25 cellular contexts compared by ENCODE assay signal in the genomic region with DNA sequence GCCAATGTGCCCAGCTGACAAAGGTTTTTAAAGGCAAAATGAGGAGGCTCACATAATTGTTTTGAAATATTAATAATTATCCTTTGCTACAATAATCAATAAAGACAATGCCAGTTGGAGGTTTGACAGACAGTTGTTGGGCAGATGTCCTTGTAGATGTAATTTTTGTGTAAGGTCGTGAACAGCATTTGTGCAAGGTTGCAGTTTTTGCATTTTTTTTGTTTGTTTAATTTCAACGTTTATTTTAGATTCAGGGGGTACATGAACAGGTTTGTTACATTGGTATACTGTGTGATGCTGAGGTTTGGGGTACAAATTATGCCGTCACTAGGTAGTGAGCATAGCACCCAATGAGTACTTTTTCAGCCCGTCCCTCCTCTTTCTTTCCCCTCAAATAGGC. TPM values are rescaled to one million over a fixed set of nuclear protein-coding genes. Genes with fewer than 3 reads are reported as not detected.
DNase-seq lines count a peak whose midpoint lies in the region; ATAC-seq, FAIRE-seq and TF ChIP-seq lines count a peak whose summit lies in the region.
"Had no signal": no experiment of that assay in that cellular context is flagged by ENCODE, and none has a peak within 500 bp of the region (broad histone marks: within the 10 kb centered on the region; RNA-seq: fewer than 3 reads in every experiment).

No MANE protein-coding gene starts in this region.

- H4K20me1 ChIP-seq in HepG2 (ENCODE audit: insufficient read depth, low read length) = no peaks in the 10 kb centered on the region
- no peaks in the 10 kb centered on the region for H4K20me1 ChIP-seq in K562 (replicated peaks; ENCODE audit: control insufficient read depth, insufficient read depth, low read length)
- no peaks in the 10 kb centered on the region for H4K20me1 ChIP-seq in Karpas-422 (ENCODE audit: insufficient read depth, low read depth, low read length)

- H3K4me1 ChIP-seq in HepG2 (ENCODE audit: insufficient read depth, low read length) (peaks cover 23% of the 10 kb centered on the region), right lobe of liver (peaks cover 0 to 7% (median 0%) of the 10 kb centered on the region in 4 donors), K562 (replicated peaks in 1 of 2; ENCODE audit: control insufficient read depth in 2 of 2, insufficient read depth in 2 of 2, low read length in 2 of 2) (peaks cover 7 to 11% of the 10 kb centered on the region in 2 experiments), Karpas-422 (ENCODE audit: low read length) (peaks cover 16% of the 10 kb centered on the region)
- H3K4me1 ChIP-seq: BE2C had no signal

- H3K9me1 ChIP-seq in K562 (ENCODE audit: control insufficient read depth, insufficient read depth, low read length) = no peaks in the 10 kb centered on the region

- H3K9me3 ChIP-seq in HepG2 (ENCODE audit: low read length) (no peaks in the 10 kb centered on the region), right lobe of liver (no peaks in the 10 kb centered on the region), K562 (replicated peaks; ENCODE audit: control insufficient read depth, insufficient read depth, low read depth, low read length) (no peaks in the 10 kb centered on the region), Karpas-422 (ENCODE audit: low read length) (no peaks in the 10 kb centered on the region)
- H3K9me3 ChIP-seq: BE2C; BLaER1 treated with 17β-estradiol and CSF1 and Interleukin-3, amounts not matched to agents 10 nM and 100 nM; HAP-1 had no signal

- POLR2A ChIA-PET in HepG2 (lab: Yijun Ruan, JAX) = no interaction called here
- POLR2A ChIA-PET in K562 (lab: Yijun Ruan, JAX) = interaction anchor here (0.9 to 1.2 kb wide), 2 partner anchors 14 to 132 kb away, joined by 3 read pairs; a partner anchor contains a TSS

- H2AFZ ChIP-seq in HepG2 (ENCODE audit: low read length) (no peak overlapping the region), K562 (ENCODE audit: low read depth, low read length) (no peak overlapping the region), Karpas-422 (ENCODE audit: low read length) (no peak overlapping the region)
- H2AFZ ChIP-seq: GM23248 had no signal

- no peak overlapping the region for H3K9ac ChIP-seq in HepG2 (ENCODE audit: insufficient read depth, low read depth, low read length)
- no peak overlapping the region for H3K9ac ChIP-seq in K562 (ENCODE audit: insufficient read depth in 1 of 2, low read depth in 2 of 2, low read length in 2 of 2)
- H3K9ac ChIP-seq in Karpas-422 (ENCODE audit: low read length) = no peak overlapping the region
- H3K9ac ChIP-seq: BLaER1 treated with 17β-estradiol and CSF1 and Interleukin-3, amounts not matched to agents 10 nM and 100 nM; GM23248 had no signal

- TF ChIP-seq EP300 in HepG2 (IDR thresholded peaks at IDR 0.05; ENCODE audit: low read depth in 2 of 2, low read length in 2 of 2) = no peak
- no peak for TF ChIP-seq EP300 in HepG2 (CRISPR knock-in tag; IDR thresholded peaks at IDR 0.05; ENCODE audit: borderline replicate concordance)
- no peak for TF ChIP-seq EP300 in K562 (IDR thresholded peaks at IDR 0.05; ENCODE audit: low read length)

- intact Hi-C loops in HepG2 (cut with micrococcal nuclease; ENCODE audit: unreplicated experiment) (no loop called here), right lobe of liver (cut with DNase I) (no loop called here), K562 (cut with micrococcal nuclease) (no loop called here)

- TF ChIP-seq POLR2A in HepG2 (IDR thresholded peaks at IDR 0.05; ENCODE audit: insufficient read depth in 1 of 2, low read depth in 2 of 2, low read length in 2 of 2) = no peak
- no peak for TF ChIP-seq POLR2A in right lobe of liver (IDR thresholded peaks at IDR 0.05)
- no peak for TF ChIP-seq POLR2A in K562 (conservative IDR thresholded peaks at IDR 0.05)

- H3K36me3 ChIP-seq in HepG2 (replicated peaks in 1 of 2; ENCODE audit: control insufficient read depth in 1 of 2, insufficient read depth in 2 of 2, low read length in 2 of 2) = no peaks in the 10 kb centered on the region
- no peaks in the 10 kb centered on the region for H3K36me3 ChIP-seq in right lobe of liver
- H3K36me3 ChIP-seq in K562 (ENCODE audit: control insufficient read depth, insufficient read depth, low read length) = peaks cover 16% of the 10 kb centered on the region
- H3K36me3 ChIP-seq in Karpas-422 (ENCODE audit: insufficient read depth, low read length) = no peaks in the 10 kb centered on the region
- H3K36me3 ChIP-seq: BE2C, HAP-1 had no signal

- FAIRE-seq in HepG2 (lab: Jason Lieb, UNC) = no peak
- no peak for FAIRE-seq in K562 (lab: Jason Lieb, UNC)
- FAIRE-seq: A204.1, D721Med, GM12878, GM19239, H54 had no signal

- H3K4me3 ChIP-seq in HepG2 (replicated peaks in 1 of 3; ENCODE audit: insufficient read depth in 1 of 3, low read depth in 2 of 3, low read length in 3 of 3) (no peak overlapping the region), right lobe of liver (no peak overlapping the region), K562 (no peak overlapping the region), Karpas-422 (ENCODE audit: low read length) (no peak overlapping the region)
- H3K4me3 ChIP-seq: BLaER1 treated with 17β-estradiol and CSF1 and Interleukin-3, amounts not matched to agents 10 nM and 100 nM; GM12878; GM23248; HAP-1 had no signal

- WGBS in HepG2 (ENCODE audit: low lambda C conversion rate) = 77% methylated on average over 4 of the region's 4 CpGs
- 82% methylated on average over 4 of the region's 4 CpGs for WGBS in right lobe of liver (ENCODE audit: insufficient coverage, low coverage, low lambda C conversion rate, missing lambda C conversion rate)
- WGBS in K562 (ENCODE audit: insufficient coverage, low coverage, missing lambda C conversion rate) = 79% methylated on average over 4 of the region's 4 CpGs

- no peak for ATAC-seq in HepG2
- no peak for ATAC-seq in right lobe of liver
- no peak for ATAC-seq in K562
- no peak for ATAC-seq in HG03565 (IDR thresholded peaks at IDR 0.05; ENCODE audit: unreplicated experiment)
- ATAC-seq: GM12878 had no signal

- BruUV-seq in HepG2 (replicated peaks; lab: Mats Ljungman, UMichigan) = no TSS peak
- BruUV-seq in K562 (replicated peaks; lab: Mats Ljungman, UMichigan) = no TSS peak

- in situ Hi-C loops in HepG2 (cut with HindIII; ENCODE audit: extremely low pct_ligation_motif_present, low pct_unique_long_range_greater_than_20kb) (no loop called here), K562 (cut with MboI) (no loop called here)

- TF ChIP-seq CTCF in HepG2 (CRISPR knock-in tag; IDR thresholded peaks at IDR 0.05) (no peak), right lobe of liver (IDR thresholded peaks at IDR 0.05) (no peak), K562 (IDR thresholded peaks at IDR 0.05 in 2 of 3, conservative IDR thresholded peaks at IDR 0.05 in 1 of 3; ENCODE audit: insufficient read depth in 2 of 3, low read depth in 1 of 3, low read length in 3 of 3) (no peak)

- TF ChIP-seq RAD21 in HepG2 (CRISPR knock-in tag; IDR thresholded peaks at IDR 0.05) (no peak), K562 (CRISPR knock-in tag; conservative IDR thresholded peaks at IDR 0.05 in 1 of 2, IDR thresholded peaks at IDR 0.05 in 1 of 2) (no peak)

- H3K79me2 ChIP-seq in HepG2 (ENCODE audit: insufficient read depth, low read length) (no peaks in the 10 kb centered on the region), K562 (ENCODE audit: control insufficient read depth, insufficient read depth, low read length) (peaks cover 18% of the 10 kb centered on the region), Karpas-422 (ENCODE audit: low read length) (peaks cover 3% of the 10 kb centered on the region; the same call in 1 of the 2 replicates)

- CTCF ChIA-PET in HepG2 (lab: Yijun Ruan, JAX; ENCODE audit: low intra/inter-chr PET ratio, low total read pairs) = no interaction called here
- CTCF ChIA-PET in K562 (lab: Yijun Ruan, JAX; ENCODE audit: low intra/inter-chr PET ratio) = no interaction called here

- DNase-seq in HepG2 (ENCODE audit: low spot score) = no peak
- no peak for DNase-seq in right lobe of liver
- no peak for DNase-seq in K562 (ENCODE audit: extremely low read depth in 1 of 4, low spot score in 3 of 4)
- no peak for DNase-seq in Karpas-422
- DNase-seq: ACHN; AML-193; BE2C; CD4-positive, alpha-beta T cell; CD8-positive, alpha-beta memory T cell; DMS 273 treated with DMSO at 0.1 percent for 48 hours; DMS79; EL; GDM1; GM23248; HFFc6 had no signal

- H3K27ac ChIP-seq in HepG2 (ENCODE audit: extremely low read length, insufficient read depth, low read length) (no peak overlapping the region), right lobe of liver (no peak overlapping the region), K562 (ENCODE audit: extremely low read depth, low read depth, low read length) (no peak overlapping the region), Karpas-422 (ENCODE audit: low read length) (no peak overlapping the region)
- H3K27ac ChIP-seq: 22Rv1; BLaER1 treated with 17β-estradiol and CSF1 and Interleukin-3, amounts not matched to agents 10 nM and 100 nM; GM23248 had no signal

- no peak overlapping the region for H3K4me2 ChIP-seq in HepG2 (ENCODE audit: low read depth, low read length)
- no peak overlapping the region for H3K4me2 ChIP-seq in K562 (ENCODE audit: insufficient read depth, low read length)
- no peak overlapping the region for H3K4me2 ChIP-seq in Karpas-422 (ENCODE audit: low read depth, low read length, poor library complexity, severe bottlenecking)

- no peaks in the 10 kb centered on the region for H3K9me2 ChIP-seq in Karpas-422 (replicated peaks; ENCODE audit: insufficient read depth, low read length)

- no peaks in the 10 kb centered on the region for H3K27me3 ChIP-seq in HepG2 (ENCODE audit: control insufficient read depth in 1 of 2, insufficient read depth in 2 of 2, low read length in 2 of 2)
- H3K27me3 ChIP-seq in right lobe of liver = no peaks in the 10 kb centered on the region
- no peaks in the 10 kb centered on the region for H3K27me3 ChIP-seq in K562 (ENCODE audit: control insufficient read depth in 2 of 2, insufficient read depth in 2 of 2, low read length in 2 of 2)
- no peaks in the 10 kb centered on the region for H3K27me3 ChIP-seq in Karpas-422 (ENCODE audit: low read length)
- H3K27me3 ChIP-seq: BE2C; BLaER1 treated with 17β-estradiol and CSF1 and Interleukin-3, amounts not matched to agents 10 nM and 100 nM had no signal

RNA-seq across cellular contexts. Expression of a gene that starts 9.3 kb away (rescaled TPM):
- total RNA-seq in HepG2 (2016; rRNA removed; fragmentation: Illumina TruSeq; extraction: Trizol) = 7.3 and 18.3 TPM in 2 replicates
- 3.3 and 3.6 TPM in 2 replicates for total RNA-seq in HepG2 (2016; cell fraction: cytosol; rRNA removed; fragmentation: Illumina TruSeq; extraction: Trizol; ENCODE audit: low read depth)
- 6.2 and 18.9 TPM in 2 replicates for total RNA-seq in HepG2 (2016; cell fraction: insoluble cytoplasmic fraction; rRNA removed; fragmentation: Illumina TruSeq; extraction: Trizol)
- total RNA-seq in HepG2 (2016; cell fraction: membrane; rRNA removed; fragmentation: Illumina TruSeq; extraction: Trizol) = 6.8 and 7.5 TPM in 2 replicates
- 17.3 and 17.7 TPM in 2 replicates for total RNA-seq in HepG2 (2016; cell fraction: nucleus; rRNA removed; fragmentation: Illumina TruSeq; extraction: Trizol)
- 24.6 and 26.7 TPM in 2 replicates for polyA plus RNA-seq in HepG2 (2011; rRNA removed)
- polyA plus RNA-seq in HepG2 (2011; cell fraction: cytosol; rRNA removed) = 25.7 and 26.7 TPM in 2 replicates
- polyA plus RNA-seq in HepG2 (2011; cell fraction: nucleus; rRNA removed) = 23.6 and 24.3 TPM in 2 replicates
- polyA plus RNA-seq in HepG2 (2012) = 12.7 and 16.3 TPM in 2 replicates
- 3.8 and 3.9 TPM in 2 replicates for polyA plus RNA-seq in HepG2 (2016; cell fraction: cytosol; fragmentation: Illumina TruSeq; extraction: Trizol; ENCODE audit: low read depth)
- polyA plus RNA-seq in HepG2 (2016; cell fraction: insoluble cytoplasmic fraction; fragmentation: Illumina TruSeq; extraction: Trizol; ENCODE audit: low read depth) = 7.7 and 9.4 TPM in 2 replicates
- 7.1 and 7.5 TPM in 2 replicates for polyA plus RNA-seq in HepG2 (2016; cell fraction: membrane; fragmentation: Illumina TruSeq; extraction: Trizol; ENCODE audit: low read depth)
- polyA plus RNA-seq in HepG2 (2016; cell fraction: nucleus; fragmentation: Illumina TruSeq; extraction: Trizol; ENCODE audit: insufficient read depth, low read depth) = 35.3 and 35.6 TPM in 2 replicates
- 0.94 and 16.6 TPM in 2 replicates for polyA minus RNA-seq in HepG2 (2011; rRNA and poly(A)+ RNA removed; ENCODE audit: low replicate concordance)
- polyA minus RNA-seq in HepG2 (2011; cell fraction: cytosol; rRNA and poly(A)+ RNA removed) = 7.5 and 8.2 TPM in 2 replicates
- 5.5 and 7.5 TPM in 2 replicates for polyA minus RNA-seq in HepG2 (2011; cell fraction: nucleus; rRNA and poly(A)+ RNA removed)
- total RNA-seq in right lobe of liver = 10 to 100 TPM in 1 of 6 experiments, 1 to 10 TPM in 5; 2.1 to 14.3 (median 6.5) TPM
- total RNA-seq in K562 (2011; cell fraction: chromatin; rRNA removed; ENCODE audit: low replicate concordance) = 8.6 and 19.9 TPM in 2 replicates
- 17.8 and 21.0 TPM in 2 replicates for total RNA-seq in K562 (2011; cell fraction: nucleolus; rRNA removed)
- total RNA-seq in K562 (2011; cell fraction: nucleoplasm; rRNA removed) = 18.5 and 20.5 TPM in 2 replicates
- total RNA-seq in K562 (2014; rRNA removed) = 13.5 and 19.0 TPM in 2 replicates
- 10.2 and 10.4 TPM in 2 replicates for total RNA-seq in K562 (2014; rRNA removed; fragmentation: Illumina TruSeq; extraction: Trizol)
- total RNA-seq in K562 (2015; rRNA removed; fragmentation: Illumina TruSeq; extraction: Trizol) = 10.2 and 10.3 TPM in 2 replicates
- total RNA-seq in K562 (2021) = 11.4 and 15.3 TPM in 2 replicates
- polyA plus RNA-seq in K562 (2011; rRNA removed) = 10.5 and 10.9 TPM in 2 replicates
- 15.5 and 16.4 TPM in 2 replicates for polyA plus RNA-seq in K562 (2011; cell fraction: cytosol; rRNA removed)
- polyA plus RNA-seq in K562 (2011; cell fraction: nucleus; rRNA removed) = 15.3 and 25.2 TPM in 2 replicates
- 15.0 and 18.0 TPM in 2 replicates for polyA plus RNA-seq in K562 (2012)
- 14.7 and 17.5 TPM in 2 replicates for polyA plus RNA-seq in K562 (2014; fragmentation: Illumina TruSeq; extraction: Trizol)
- polyA plus RNA-seq in K562 (2014; fragmentation: Nextera tagmentation; extraction: Ambion mirVana) = under 1 TPM; 0.22 to 0.31 TPM
- 15.7 and 16.6 TPM in 2 replicates for polyA plus RNA-seq in K562 (2014; rRNA removed)
- 1.9 and 3.2 TPM in 2 replicates for polyA minus RNA-seq in K562 (2011; rRNA and poly(A)+ RNA removed)
- 2.4 and 3.4 TPM in 2 replicates for polyA minus RNA-seq in K562 (2011; cell fraction: cytosol; rRNA and poly(A)+ RNA removed)
- polyA minus RNA-seq in K562 (2011; cell fraction: nucleus; rRNA and poly(A)+ RNA removed) = 4.7 and 8.1 TPM in 2 replicates
- 4.0 and 6.9 TPM in 2 replicates for total RNA-seq in Karpas-422 (2014; rRNA removed; shearing (Covaris generic); ENCODE audit: low replicate concordance)
- polyA plus RNA-seq: CD8-positive, alpha-beta memory T cell; GM23248 had no signal

RNA-seq across cellular contexts. Expression of a gene that starts 13.7 kb away (rescaled TPM):
- total RNA-seq in HepG2 (2016; rRNA removed; fragmentation: Illumina TruSeq; extraction: Trizol) (27.1 and 85.0 TPM in 2 replicates), right lobe of liver (100 to 1,000 TPM; 167 to 282 (median 235) TPM), K562 (2014; rRNA removed) (7.7 and 13.7 TPM in 2 replicates), K562 (2014; rRNA removed; fragmentation: Illumina TruSeq; extraction: Trizol) (74.8 and 87.4 TPM in 2 replicates), K562 (2015; rRNA removed; fragmentation: Illumina TruSeq; extraction: Trizol) (54.2 and 55.0 TPM in 2 replicates), K562 (2021) (161 and 178 TPM in 2 replicates)
- total RNA-seq in HepG2 (2016; cell fraction: cytosol; rRNA removed; fragmentation: Illumina TruSeq; extraction: Trizol; ENCODE audit: low read depth) = 6.6 and 7.1 TPM in 2 replicates
- 31.5 and 89.0 TPM in 2 replicates for total RNA-seq in HepG2 (2016; cell fraction: insoluble cytoplasmic fraction; rRNA removed; fragmentation: Illumina TruSeq; extraction: Trizol)
- total RNA-seq in HepG2 (2016; cell fraction: membrane; rRNA removed; fragmentation: Illumina TruSeq; extraction: Trizol) = 11.7 and 14.4 TPM in 2 replicates
- total RNA-seq in HepG2 (2016; cell fraction: nucleus; rRNA removed; fragmentation: Illumina TruSeq; extraction: Trizol) = 35.3 and 45.4 TPM in 2 replicates
- polyA plus RNA-seq in HepG2 (2011; rRNA removed) (199 and 229 TPM in 2 replicates), K562 (2011; rRNA removed) (273 and 309 TPM in 2 replicates), K562 (2014; fragmentation: Illumina TruSeq; extraction: Trizol) (249 and 293 TPM in 2 replicates), K562 (2014; fragmentation: Nextera tagmentation; extraction: Ambion mirVana) (100 to 1,000 TPM in 1 of 2 experiments, 10 to 100 TPM in 1; 99.8 to 198 TPM), K562 (2014; rRNA removed) (174 and 184 TPM in 2 replicates)
- 343 and 361 TPM in 2 replicates for polyA plus RNA-seq in HepG2 (2011; cell fraction: cytosol; rRNA removed)
- 86.0 and 92.0 TPM in 2 replicates for polyA plus RNA-seq in HepG2 (2011; cell fraction: nucleus; rRNA removed)
- 170 and 238 TPM in 2 replicates for polyA plus RNA-seq in HepG2 (2012)
- 38.5 and 40.2 TPM in 2 replicates for polyA plus RNA-seq in HepG2 (2016; cell fraction: cytosol; fragmentation: Illumina TruSeq; extraction: Trizol; ENCODE audit: low read depth)
- polyA plus RNA-seq in HepG2 (2016; cell fraction: insoluble cytoplasmic fraction; fragmentation: Illumina TruSeq; extraction: Trizol; ENCODE audit: low read depth) = 408 and 469 TPM in 2 replicates
- polyA plus RNA-seq in HepG2 (2016; cell fraction: membrane; fragmentation: Illumina TruSeq; extraction: Trizol; ENCODE audit: low read depth) = 66.2 and 70.3 TPM in 2 replicates
- polyA plus RNA-seq in HepG2 (2016; cell fraction: nucleus; fragmentation: Illumina TruSeq; extraction: Trizol; ENCODE audit: insufficient read depth, low read depth) = 164 and 176 TPM in 2 replicates
- polyA minus RNA-seq in HepG2 (2011; rRNA and poly(A)+ RNA removed; ENCODE audit: low replicate concordance) = 193 and 211 TPM in 2 replicates
- polyA minus RNA-seq in HepG2 (2011; cell fraction: cytosol; rRNA and poly(A)+ RNA removed) = 97.8 and 115 TPM in 2 replicates
- polyA minus RNA-seq in HepG2 (2011; cell fraction: nucleus; rRNA and poly(A)+ RNA removed) = 70.2 and 72.6 TPM in 2 replicates
- 35.9 and 56.0 TPM in 2 replicates for total RNA-seq in K562 (2011; cell fraction: chromatin; rRNA removed; ENCODE audit: low replicate concordance)
- 47.2 and 69.9 TPM in 2 replicates for total RNA-seq in K562 (2011; cell fraction: nucleolus; rRNA removed)
- 58.2 and 68.6 TPM in 2 replicates for total RNA-seq in K562 (2011; cell fraction: nucleoplasm; rRNA removed)
- polyA plus RNA-seq in K562 (2011; cell fraction: cytosol; rRNA removed) = 358 and 447 TPM in 2 replicates
- 83.7 and 117 TPM in 2 replicates for polyA plus RNA-seq in K562 (2011; cell fraction: nucleus; rRNA removed)
- 144 and 207 TPM in 2 replicates for polyA plus RNA-seq in K562 (2012)
- polyA minus RNA-seq in K562 (2011; rRNA and poly(A)+ RNA removed) = 100 and 112 TPM in 2 replicates
- polyA minus RNA-seq in K562 (2011; cell fraction: cytosol; rRNA and poly(A)+ RNA removed) = 61.5 and 99.0 TPM in 2 replicates
- polyA minus RNA-seq in K562 (2011; cell fraction: nucleus; rRNA and poly(A)+ RNA removed) = 28.0 and 50.4 TPM in 2 replicates
- 14.2 and 48.8 TPM in 2 replicates for total RNA-seq in Karpas-422 (2014; rRNA removed; shearing (Covaris generic); ENCODE audit: low replicate concordance)

RNA-seq across cellular contexts. Expression of a gene that starts 41.9 kb away (rescaled TPM):
- total RNA-seq in HepG2 (2016; rRNA removed; fragmentation: Illumina TruSeq; extraction: Trizol) (not detected in 2 replicates), right lobe of liver (1 to 10 TPM; 1.3 to 6.0 (median 2.9) TPM), K562 (2014; rRNA removed) (not detected in 2 replicates), K562 (2014; rRNA removed; fragmentation: Illumina TruSeq; extraction: Trizol) (not detected in 2 replicates), K562 (2015; rRNA removed; fragmentation: Illumina TruSeq; extraction: Trizol) (not detected in 2 replicates), K562 (2021) (not detected in 2 replicates)
- total RNA-seq in HepG2 (2016; cell fraction: cytosol; rRNA removed; fragmentation: Illumina TruSeq; extraction: Trizol; ENCODE audit: low read depth) = not detected in 2 replicates
- 0.11 TPM in 1 of 2 replicates, not detected in the other for total RNA-seq in HepG2 (2016; cell fraction: insoluble cytoplasmic fraction; rRNA removed; fragmentation: Illumina TruSeq; extraction: Trizol)
- 0.12 and 0.17 TPM in 2 replicates for total RNA-seq in HepG2 (2016; cell fraction: membrane; rRNA removed; fragmentation: Illumina TruSeq; extraction: Trizol)
- total RNA-seq in HepG2 (2016; cell fraction: nucleus; rRNA removed; fragmentation: Illumina TruSeq; extraction: Trizol) = 0.25 TPM in 1 of 2 replicates, not detected in the other
- polyA plus RNA-seq in HepG2 (2011; rRNA removed) (0.28 and 0.59 TPM in 2 replicates), K562 (2011; rRNA removed) (not detected in 2 replicates), K562 (2014; fragmentation: Illumina TruSeq; extraction: Trizol) (not detected in 2 replicates), K562 (2014; fragmentation: Nextera tagmentation; extraction: Ambion mirVana) (not detected), K562 (2014; rRNA removed) (not detected in 2 replicates)
- 0.09 and 0.28 TPM in 2 replicates for polyA plus RNA-seq in HepG2 (2011; cell fraction: cytosol; rRNA removed)
- polyA plus RNA-seq in HepG2 (2011; cell fraction: nucleus; rRNA removed) = 0.29 and 0.38 TPM in 2 replicates
- 0.37 and 1.6 TPM in 2 replicates for polyA plus RNA-seq in HepG2 (2012)
- not detected in 2 replicates for polyA plus RNA-seq in HepG2 (2016; cell fraction: cytosol; fragmentation: Illumina TruSeq; extraction: Trizol; ENCODE audit: low read depth)
- polyA plus RNA-seq in HepG2 (2016; cell fraction: insoluble cytoplasmic fraction; fragmentation: Illumina TruSeq; extraction: Trizol; ENCODE audit: low read depth) = 0.23 TPM in 1 of 2 replicates, not detected in the other
- polyA plus RNA-seq in HepG2 (2016; cell fraction: membrane; fragmentation: Illumina TruSeq; extraction: Trizol; ENCODE audit: low read depth) = not detected in 2 replicates
- not detected in 2 replicates for polyA plus RNA-seq in HepG2 (2016; cell fraction: nucleus; fragmentation: Illumina TruSeq; extraction: Trizol; ENCODE audit: insufficient read depth, low read depth)
- polyA minus RNA-seq in HepG2 (2011; rRNA and poly(A)+ RNA removed; ENCODE audit: low replicate concordance) = 0.26 TPM in 1 of 2 replicates, not detected in the other
- polyA minus RNA-seq in HepG2 (2011; cell fraction: cytosol; rRNA and poly(A)+ RNA removed) = not detected in 2 replicates
- 0.37 TPM in 1 of 2 replicates, not detected in the other for polyA minus RNA-seq in HepG2 (2011; cell fraction: nucleus; rRNA and poly(A)+ RNA removed)
- total RNA-seq in K562 (2011; cell fraction: chromatin; rRNA removed; ENCODE audit: low replicate concordance) = not detected in 2 replicates
- total RNA-seq in K562 (2011; cell fraction: nucleolus; rRNA removed) = not detected in 2 replicates
- total RNA-seq in K562 (2011; cell fraction: nucleoplasm; rRNA removed) = not detected in 2 replicates
- polyA plus RNA-seq in K562 (2011; cell fraction: cytosol; rRNA removed) = not detected in 2 replicates
- not detected in 2 replicates for polyA plus RNA-seq in K562 (2011; cell fraction: nucleus; rRNA removed)
- 0.08 and 0.22 TPM in 2 replicates for polyA plus RNA-seq in K562 (2012)
- polyA minus RNA-seq in K562 (2011; rRNA and poly(A)+ RNA removed) = not detected in 2 replicates
- not detected in 2 replicates for polyA minus RNA-seq in K562 (2011; cell fraction: cytosol; rRNA and poly(A)+ RNA removed)
- not detected in 2 replicates for polyA minus RNA-seq in K562 (2011; cell fraction: nucleus; rRNA and poly(A)+ RNA removed)
- total RNA-seq in Karpas-422 (2014; rRNA removed; shearing (Covaris generic); ENCODE audit: low replicate concordance) = 0.14 TPM in 1 of 2 replicates, not detected in the other
- total RNA-seq: CD4-positive, alpha-beta T cell; CD8-positive, alpha-beta memory T cell; GM23248; HFFc6 had no signal
- polyA plus RNA-seq: CD14-positive monocyte; CD8-positive, alpha-beta memory T cell; GM23248 had no signal
